Comparison of ENCODE assay signal across 22 cellular contexts in genomic region chr18:29251681-29252080, GRCh38.
"Had no signal": no experiment of that assay in that cellular context is flagged by ENCODE, and none has a peak within 500 bp of the region (broad histone marks: within the 10 kb centered on the region; RNA-seq: fewer than 3 reads in every experiment).

No MANE protein-coding gene starts in this region.

- H3K27me3 ChIP-seq: body of pancreas had no signal

- H3K27ac ChIP-seq: body of pancreas, PC-9, VCaP had no signal

- ATAC-seq: activated T-helper 17 cell treated with anti-CD3 and anti-CD28 coated beads, Interleukin-2, amount 50 U/mL, for 72 hours; body of pancreas; T-helper 17 cell had no signal

- H2AFZ ChIP-seq: PC-9 had no signal

- H3K4me1 ChIP-seq: body of pancreas had no signal

- H3K4me3 ChIP-seq: body of pancreas, PC-9 had no signal

- DNase-seq: activated CD4-positive, alpha-beta memory T cell treated with anti-CD3 and anti-CD28 coated beads for 36 hours; activated CD4-positive, alpha-beta T cell treated with anti-CD3 and anti-CD28 coated beads, Interleukin-2, amount 10 ng/mL, durations not matched to agents 7 days and 5 days; activated CD4-positive, CD25-positive, alpha-beta regulatory T cell; activated gamma-delta T cell; activated naive CD4-positive, alpha-beta T cell treated with anti-CD3 and anti-CD28 coated beads for 36 hours; activated T-cell treated with anti-CD3 and anti-CD28 coated beads for 4 hours; activated T-cell treated with anti-CD3 and anti-CD28 coated beads, Interleukin-2, amount 50 U/mL, for 48 hours; body of pancreas; central memory CD4-positive, alpha-beta T cell; KG1; MM.1S; NCI-H1105; NCI-H1436; NCI-H187; NCI-H2081; NCI-H510A treated with DMSO at 0.1 percent for 48 hours; PC-9; SIG-M5; T-helper 17 cell; T-helper 9 cell had no signal

- H3K4me2 ChIP-seq: PC-9 had no signal

- H3K9me3 ChIP-seq: body of pancreas had no signal
